ENCODE assay signal across 1 cellular context in genomic region chr9:134379774-134380431, GRCh38.
TF ChIP-seq lines count a peak whose summit lies in the region.

No MANE protein-coding gene starts in this region.

TF ChIP-seq in A549, 52 proteins besides CTCF, POLR2A, EP300 and RAD21 (continued from another document):
- no peak for TF ChIP-seq REST (IDR thresholded peaks at IDR 0.05)
